8 cellular contexts compared by ENCODE assay signal in the genomic region with DNA sequence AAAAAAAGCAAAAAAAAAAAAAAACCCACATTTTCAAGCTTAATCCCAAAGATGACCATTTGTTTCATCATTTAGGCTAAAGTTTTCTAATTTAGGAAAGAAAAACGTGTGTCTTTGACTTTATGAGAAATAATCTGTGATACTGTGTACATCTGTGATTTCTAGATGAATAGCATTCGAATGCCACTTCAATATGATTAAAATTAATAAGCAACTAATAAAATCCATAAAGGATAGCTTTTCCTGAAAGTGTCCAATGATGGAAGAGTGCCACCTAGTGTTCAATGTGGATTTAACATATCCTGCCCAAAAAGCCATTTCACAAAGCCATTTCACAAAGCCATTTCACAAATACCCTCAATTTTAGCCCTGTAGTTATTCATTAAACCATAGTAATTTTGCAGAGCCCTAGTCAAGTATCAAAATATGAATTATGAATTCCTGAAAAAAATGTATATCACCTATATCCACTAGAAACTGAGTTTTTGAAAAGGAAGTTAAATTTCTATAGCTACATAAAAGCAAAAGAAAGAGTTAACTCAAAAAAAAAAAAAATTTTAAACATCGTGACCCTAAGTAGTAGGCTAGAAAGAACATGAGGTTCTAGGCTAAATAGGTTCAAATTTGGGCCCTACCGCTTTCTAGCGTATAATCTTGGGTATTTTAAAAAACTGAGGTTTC. TPM values are rescaled to one million over a fixed set of nuclear protein-coding genes. Genes with fewer than 3 reads are reported as not detected.
DNase-seq lines count a peak whose midpoint lies in the region; ATAC-seq and TF ChIP-seq lines count a peak whose summit lies in the region.

No MANE protein-coding gene starts in this region.

- H4K20me1 ChIP-seq in OCI-LY3 (ENCODE audit: insufficient read depth, low read length) = no peaks in the 10 kb centered on the region

- no peaks in the 10 kb centered on the region for H3K79me2 ChIP-seq in OCI-LY3 (ENCODE audit: low read length)

- H3K4me2 ChIP-seq in OCI-LY3 (ENCODE audit: low read length) = no peak overlapping the region

- H3K27me3 ChIP-seq in OCI-LY3 (ENCODE audit: low read depth, low read length) = no peaks in the 10 kb centered on the region

- H3K9me3 ChIP-seq in OCI-LY3 (ENCODE audit: insufficient read depth, low read length) = no peaks in the 10 kb centered on the region

- DNase-seq in D341Med (ENCODE audit: low spot score) (peak; percentile 42), HEK293T (ENCODE audit: extremely low spot score) (peak; percentile 32), dedifferentiated amniotic fluid mesenchymal stem cell (ENCODE audit: extremely low spot score) (peak; percentile 51), myocyte (ENCODE audit: low read depth) (peak; percentile 70)

- ATAC-seq in activated CD4-positive, CD25-positive, alpha-beta regulatory T cell treated with anti-CD3 and anti-CD28 coated beads, Interleukin-2, amount 50 U/mL, for 24 hours = no peak
- no peak for ATAC-seq in GM19452 (IDR thresholded peaks at IDR 0.05; ENCODE audit: unreplicated experiment)
- no peak for ATAC-seq in GM21723 (IDR thresholded peaks at IDR 0.05; ENCODE audit: unreplicated experiment)

- no peak overlapping the region for H3K9ac ChIP-seq in OCI-LY3 (ENCODE audit: low read length)

- CTCF ChIA-PET in HEK293T (lab: Yijun Ruan, JAX) = interaction anchor here (0.6 to 3.0 kb wide), 9 partner anchors 14 to 1006 kb away, joined by 3 to 29 read pairs (median 3); no protein-coding TSS in a partner anchor

- no peak overlapping the region for H3K4me3 ChIP-seq in OCI-LY3 (ENCODE audit: low read length)

- H2AFZ ChIP-seq in OCI-LY3 (ENCODE audit: low read depth, low read length) = no peak overlapping the region

- TF ChIP-seq CTCF in OCI-LY3 (IDR thresholded peaks at IDR 0.05; ENCODE audit: low read depth, low read length) = peak; percentile 96

- POLR2A ChIA-PET in HEK293T (lab: Yijun Ruan, JAX) = no interaction called here

- H3K4me1 ChIP-seq in OCI-LY3 (ENCODE audit: low read length) = peaks cover 7% of the 10 kb centered on the region

- H3K27ac ChIP-seq in OCI-LY3 (ENCODE audit: low read length) = no peak overlapping the region

- H3K36me3 ChIP-seq in OCI-LY3 (replicated peaks; ENCODE audit: low read depth, low read length) = no peaks in the 10 kb centered on the region

TF ChIP-seq in HEK293T, 16 proteins besides CTCF, POLR2A, EP300 and RAD21:
- TF ChIP-seq ZNF384 (IDR thresholded peaks at IDR 0.05) (no peak), FOXM1 (IDR thresholded peaks at IDR 0.05; ENCODE audit: borderline replicate concordance) (no peak), LEF1 (IDR thresholded peaks at IDR 0.05; ENCODE audit: borderline replicate concordance) (no peak), CTBP1 (IDR thresholded peaks at IDR 0.05; ENCODE audit: borderline replicate concordance) (no peak), BHLHE40 (IDR thresholded peaks at IDR 0.05; ENCODE audit: borderline replicate concordance) (no peak), ARNT (IDR thresholded peaks at IDR 0.05) (no peak), FOXA1 (IDR thresholded peaks at IDR 0.05) (no peak)
TF ChIP-seq in HEK293T: peak in this region for 0.

RNA-seq across cellular contexts. Expression of a gene that starts 19.1 kb away (rescaled TPM):
- total RNA-seq in myocyte = 12.9 and 13.9 TPM in 2 replicates
- 20.1 TPM for polyA plus RNA-seq in myocyte (2012)

RNA-seq across cellular contexts. Expression of a gene that starts 19.5 kb away (rescaled TPM):
- 19.8 and 21.3 TPM in 2 replicates for total RNA-seq in myocyte
- polyA plus RNA-seq in myocyte (2012) = 9.2 TPM
